Comparison of ENCODE assay signal across 7 cellular contexts in the genomic region with DNA sequence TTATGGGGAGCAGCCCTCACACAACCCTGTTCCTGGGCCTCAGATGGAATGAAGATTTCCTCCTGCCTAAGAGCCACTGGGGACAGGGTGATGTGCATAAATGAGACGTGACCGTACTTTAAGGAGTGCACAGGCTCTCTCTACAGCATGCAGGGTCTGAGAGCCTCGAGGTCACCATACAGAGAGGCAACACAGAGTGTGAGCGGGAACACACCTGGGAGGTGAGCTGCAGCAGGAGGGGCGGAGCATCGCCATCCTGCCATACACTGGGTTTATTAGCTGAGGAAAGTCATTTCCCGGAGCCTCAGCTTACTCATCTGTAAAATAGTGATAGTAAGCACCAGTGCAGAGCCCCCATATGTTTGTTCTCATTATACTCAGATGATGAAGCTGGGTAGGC.
"Had no signal": no experiment of that assay in that cellular context is flagged by ENCODE, and none has a peak within 500 bp of the region (broad histone marks: within the 10 kb centered on the region; RNA-seq: fewer than 3 reads in every experiment).

No MANE protein-coding gene starts in this region.

- DNase-seq: IMR-90, KBM-7 had no signal

- H3K36me3 Mint-ChIP-seq: IgD-negative memory B cell had no signal

- H3K27ac ChIP-seq: HL-60 had no signal

- H3K4me3 Mint-ChIP-seq: IgD-negative memory B cell had no signal

- H3K4me3 ChIP-seq: K562 had no signal

- H3K4me1 Mint-ChIP-seq: IgD-negative memory B cell had no signal

- H3K27me3 Mint-ChIP-seq: IgD-negative memory B cell had no signal

- ATAC-seq: HepG2, K562 had no signal

- FAIRE-seq: HepG2, HTR-8/SVneo, K562 had no signal
